8 cellular contexts compared by ENCODE assay signal in genomic region chr2:144331652-144332355, GRCh38.
A peak's percentile ranks its signal among the peaks of the same experiment; 100 is the strongest.
DNase-seq lines count a peak whose midpoint lies in the region; ATAC-seq and TF ChIP-seq lines count a peak whose summit lies in the region.

No MANE protein-coding gene starts in this region.

- no peaks in the 10 kb centered on the region for H3K4me1 ChIP-seq in foreskin keratinocyte

- peak overlapping the region; percentile 88 for H3K4me3 Mint-ChIP-seq in activated CD4-positive, alpha-beta T cell treated with anti-CD3 and anti-CD28 coated beads, Interleukin-2, amount 10 ng/mL, durations not matched to agents 7 days and 5 days

- CTCF ChIA-PET in activated CD4-positive, alpha-beta T cell treated with anti-CD3 and anti-CD28 coated beads, Interleukin-2, amount 10 ng/mL, durations not matched to agents 7 days and 5 days (lab: Charles Lee): interaction anchor here (0.9 to 1.7 kb wide), 3 partner anchors 12 to 22 kb away, joined by 3 to 4 read pairs (median 3); no protein-coding TSS in a partner anchor

- H3K27ac Mint-ChIP-seq in activated CD4-positive, alpha-beta T cell treated with anti-CD3 and anti-CD28 coated beads, Interleukin-2, amount 10 ng/mL, durations not matched to agents 7 days and 5 days: peak overlapping the region; percentile 93

- POLR2A ChIA-PET in activated CD4-positive, alpha-beta T cell treated with anti-CD3 and anti-CD28 coated beads, Interleukin-2, amount 10 ng/mL, durations not matched to agents 7 days and 5 days (lab: Charles Lee): no interaction called here

- H3K9me3 Mint-ChIP-seq in activated CD4-positive, alpha-beta T cell treated with anti-CD3 and anti-CD28 coated beads, Interleukin-2, amount 10 ng/mL, durations not matched to agents 7 days and 5 days: no peaks in the 10 kb centered on the region

- peaks cover 8% of the 10 kb centered on the region for H3K27me3 Mint-ChIP-seq in activated CD4-positive, alpha-beta T cell treated with anti-CD3 and anti-CD28 coated beads, Interleukin-2, amount 10 ng/mL, durations not matched to agents 7 days and 5 days

- H3K27ac ChIP-seq in foreskin keratinocyte: peak overlapping the region; percentile 17

- no peaks in the 10 kb centered on the region for H3K27me3 ChIP-seq in foreskin keratinocyte

- TF ChIP-seq CTCF in foreskin keratinocyte (conservative IDR thresholded peaks at IDR 0.05): peak; percentile 49

- ATAC-seq in GM21717 (IDR thresholded peaks at IDR 0.05; ENCODE audit: unreplicated experiment): peak; percentile 44
- ATAC-seq in foreskin keratinocyte: peak; percentile 80

- peaks cover 36% of the 10 kb centered on the region for H3K4me1 Mint-ChIP-seq in activated CD4-positive, alpha-beta T cell treated with anti-CD3 and anti-CD28 coated beads, Interleukin-2, amount 10 ng/mL, durations not matched to agents 7 days and 5 days

- H3K36me3 Mint-ChIP-seq in activated CD4-positive, alpha-beta T cell treated with anti-CD3 and anti-CD28 coated beads, Interleukin-2, amount 10 ng/mL, durations not matched to agents 7 days and 5 days (ENCODE audit: low read depth): peaks cover 11% of the 10 kb centered on the region

- peak; percentile 70 for DNase-seq in activated CD4-positive, alpha-beta T cell treated with anti-CD3 and anti-CD28 coated beads, Interleukin-2, amount 10 ng/mL, durations not matched to agents 7 days and 5 days
- DNase-seq in activated CD4-positive, alpha-beta T cell treated with anti-CD3 and anti-CD28 coated beads, Interleukin-2, amount 50 U/mL, for 4 hours: no peak
- DNase-seq in HuH-7.5 (ENCODE audit: low spot score): peak; percentile 31
- DNase-seq in activated CD8-positive, alpha-beta memory T cell treated with anti-CD3 and anti-CD28 coated beads, Interleukin-2, amount 50 U/mL, for 1 hour (ENCODE audit: extremely low read depth): peak; percentile 33
- DNase-seq in foreskin keratinocyte: peak; percentile 31 to 55
- DNase-seq in nucleus accumbens (lab: John Stamatoyannopoulos, UW): peak in 34 of 56 donors; percentile 17 to 97 (median 80)
- DNase-seq in NCI-H2081 (lab: John Stamatoyannopoulos, UW): no peak

Comparison
In these comparisons a context has a peak if more than half of its experiments do, and no peak if none do; other contexts are left out.
1. DNase-seq: peak in activated CD4-positive, alpha-beta T cell treated with anti-CD3 and anti-CD28 coated beads, Interleukin-2, amount 10 ng/mL, durations not matched to agents 7 days and 5 days (single experiment), HuH-7.5 (single experiment), activated CD8-positive, alpha-beta memory T cell treated with anti-CD3 and anti-CD28 coated beads, Interleukin-2, amount 50 U/mL, for 1 hour (single experiment), foreskin keratinocyte (2 of 2) and nucleus accumbens (34 of 56); none in activated CD4-positive, alpha-beta T cell treated with anti-CD3 and anti-CD28 coated beads, Interleukin-2, amount 50 U/mL, for 4 hours (0 of 2) and NCI-H2081 (0 of 2).